ENCODE assay signal across 14 cellular contexts in genomic region chr10:12445701-12446334, GRCh38.
A peak's percentile ranks its signal among the peaks of the same experiment; 100 is the strongest.
DNase-seq lines count a peak whose midpoint lies in the region; ATAC-seq, FAIRE-seq and TF ChIP-seq lines count a peak whose summit lies in the region.
"Had no signal": no experiment of that assay in that cellular context is flagged by ENCODE, and none has a peak within 500 bp of the region (broad histone marks: within the 10 kb centered on the region; RNA-seq: fewer than 3 reads in every experiment).

No MANE protein-coding gene starts in this region.

- no peaks in the 10 kb centered on the region for H3K4me1 ChIP-seq in endothelial cell of umbilical vein (ENCODE audit: control insufficient read depth, extremely low read depth, insufficient read depth, low read length)
- H3K4me1 ChIP-seq in mucosa of rectum (ENCODE audit: control insufficient read depth in 2 of 2, insufficient read depth in 2 of 2, low read length in 2 of 2) = peaks cover 18 to 27% of the 10 kb centered on the region in 2 donors

- H3K27ac ChIP-seq in endothelial cell of umbilical vein (ENCODE audit: insufficient read depth, low read depth, low read length) = no peak overlapping the region
- peak overlapping the region; percentile 74 to 78 for H3K27ac ChIP-seq in mucosa of rectum (ENCODE audit: low read depth in 2 of 2, low read length in 2 of 2)

- no peak for TF ChIP-seq CTCF in endothelial cell of umbilical vein (IDR thresholded peaks at IDR 0.05; ENCODE audit: extremely low read depth in 1 of 2, insufficient read depth in 1 of 2, low read depth in 1 of 2, low read length in 2 of 2)

- H3K27me3 ChIP-seq in endothelial cell of umbilical vein (ENCODE audit: control insufficient read depth in 2 of 2, insufficient read depth in 2 of 2, low read length in 2 of 2) = no peaks in the 10 kb centered on the region
- H3K27me3 ChIP-seq in mucosa of rectum (ENCODE audit: control insufficient read depth in 2 of 2, insufficient read depth in 2 of 2, low read length in 2 of 2) = no peaks in the 10 kb centered on the region

- no peaks in the 10 kb centered on the region for H3K9me3 ChIP-seq in endothelial cell of umbilical vein (replicated peaks; ENCODE audit: control insufficient read depth, insufficient read depth, low read length)
- no peaks in the 10 kb centered on the region for H3K9me3 ChIP-seq in mucosa of rectum (ENCODE audit: control insufficient read depth in 2 of 2, low read length in 2 of 2)

- no peaks in the 10 kb centered on the region for H3K9me1 ChIP-seq in endothelial cell of umbilical vein (replicated peaks; ENCODE audit: control insufficient read depth, extremely low read depth, insufficient read depth, low read length)

- H3K79me2 ChIP-seq in endothelial cell of umbilical vein (ENCODE audit: control insufficient read depth, insufficient read depth, low read length) = no peaks in the 10 kb centered on the region

- H3K36me3 ChIP-seq in endothelial cell of umbilical vein (ENCODE audit: control insufficient read depth in 2 of 2, extremely low read depth in 1 of 2, insufficient read depth in 2 of 2, low read length in 2 of 2) (no peaks in the 10 kb centered on the region), mucosa of rectum (ENCODE audit: control insufficient read depth in 2 of 2, insufficient read depth in 2 of 2, low read length in 2 of 2) (no peaks in the 10 kb centered on the region)

- H3K4me2 ChIP-seq in endothelial cell of umbilical vein (ENCODE audit: insufficient read depth, low read length) = no peak overlapping the region

- dilution Hi-C loops in endothelial cell of umbilical vein (cut with MboI; ENCODE audit: extremely low pct_ligation_motif_present, low sequenced_read_pairs) = no loop called here

- intact Hi-C loops in Right ventricle myocardium inferior (cut with DNase I) = no loop called here
- intact Hi-C loops in cardiac septum (cut with DNase I) = no loop called here
- intact Hi-C loops in endothelial cell of umbilical vein (cut with micrococcal nuclease) = no loop called here

- peak; percentile 46 for ATAC-seq in Right ventricle myocardium inferior
- no peak for ATAC-seq in stimulated activated naive CD8-positive, alpha-beta T cell treated with anti-CD3 and anti-CD28 coated beads, Interleukin-15, Interleukin-2, amounts not matched to agents 100 U/mL and 50 U/mL, for 24 hours
- ATAC-seq: stimulated activated naive CD8-positive, alpha-beta T cell treated with anti-CD3 and anti-CD28 coated beads, Interleukin-15, amount 100 ng/mL, for 72 hours had no signal

- BruUV-seq in endothelial cell of umbilical vein (replicated peaks; lab: Mats Ljungman, UMichigan) = no TSS peak

- POLR2A ChIA-PET in endothelial cell of umbilical vein (lab: Charles Lee) = no interaction called here

- CTCF ChIA-PET in endothelial cell of umbilical vein (lab: Charles Lee) = no interaction called here

- FAIRE-seq in endothelial cell of umbilical vein (lab: Jason Lieb, UNC) = peak; percentile 18

- H4K20me1 ChIP-seq in endothelial cell of umbilical vein (replicated peaks; ENCODE audit: control insufficient read depth, extremely low read depth, insufficient read depth, low read length) = no peaks in the 10 kb centered on the region

- no peak for TF ChIP-seq POLR2A in endothelial cell of umbilical vein (IDR thresholded peaks at IDR 0.05; ENCODE audit: low read depth, low read length)

- H2AFZ ChIP-seq in endothelial cell of umbilical vein (ENCODE audit: low read depth, low read length) = no peak overlapping the region

- no peak for DNase-seq in Right ventricle myocardium inferior (ENCODE audit: missing footprints)
- DNase-seq in cardiac septum (ENCODE audit: low spot score) = no peak
- DNase-seq in endothelial cell of umbilical vein (ENCODE audit: low read depth, low spot score) = peak; percentile 40
- no peak for DNase-seq in RPMI8226
- no peak for DNase-seq in GOT3 (lab: John Stamatoyannopoulos, UW)
- DNase-seq in stimulated activated naive CD8-positive, alpha-beta T cell treated with anti-CD3 and anti-CD28 coated beads, Interleukin-15, Interleukin-2, amounts not matched to agents 100 U/mL and 50 U/mL, for 24 hours = no peak
- no peak for DNase-seq in DMS53 treated with DMSO at 0.1 percent for 48 hours (lab: John Stamatoyannopoulos, UW; ENCODE audit: unreplicated experiment)
- DNase-seq: EL; H7; mesenchymal stem cell; NCI-H1092; occipital lobe; stimulated activated naive CD8-positive, alpha-beta T cell treated with anti-CD3 and anti-CD28 coated beads, Interleukin-15, amount 100 ng/mL, for 72 hours had no signal

- H3K9ac ChIP-seq in endothelial cell of umbilical vein (replicated peaks; ENCODE audit: extremely low read depth, insufficient read depth, low read length) (no peak overlapping the region), mucosa of rectum (ENCODE audit: low read depth in 1 of 2, low read length in 2 of 2) (peak overlapping the region; percentile 10 to 26)

- no peak overlapping the region for H3K4me3 ChIP-seq in endothelial cell of umbilical vein (replicated peaks in 1 of 3; ENCODE audit: insufficient read depth in 1 of 3, low read depth in 1 of 3, low read length in 3 of 3)
- H3K4me3 ChIP-seq in mucosa of rectum (ENCODE audit: low read length in 2 of 2) = no peak overlapping the region

TF ChIP-seq in endothelial cell of umbilical vein, 7 proteins besides CTCF, POLR2A, EP300 and RAD21:
- TF ChIP-seq MYC (IDR thresholded peaks at IDR 0.05; ENCODE audit: low read depth, low read length) (no peak), EZH2 (IDR thresholded peaks at IDR 0.05; ENCODE audit: borderline replicate concordance, low read depth, low read length, severe bottlenecking) (no peak), JUN (IDR thresholded peaks at IDR 0.05; ENCODE audit: borderline replicate concordance, insufficient read depth, insufficient read length, low read depth) (no peak), POLR2AphosphoS5 (IDR thresholded peaks at IDR 0.05; ENCODE audit: insufficient read depth, low read depth, low read length) (no peak), MAX (IDR thresholded peaks at IDR 0.05; ENCODE audit: insufficient read depth, insufficient read length) (no peak)
